Comparison of ENCODE assay signal across 25 cellular contexts in genomic region chr20:43789593-43789992, GRCh38.
A peak's percentile ranks its signal among the peaks of the same experiment; 100 is the strongest.
DNase-seq lines count a peak whose midpoint lies in the region; ATAC-seq and TF ChIP-seq lines count a peak whose summit lies in the region.
"Had no signal": no experiment of that assay in that cellular context is flagged by ENCODE, and none has a peak within 500 bp of the region (broad histone marks: within the 10 kb centered on the region; RNA-seq: fewer than 3 reads in every experiment).

No MANE protein-coding gene starts in this region.

- no peaks in the 10 kb centered on the region for H3K27me3 ChIP-seq in trophoblast cell (ENCODE audit: insufficient read depth, low read length)
- H3K27me3 ChIP-seq: MG63 had no signal

- H2BK120ac ChIP-seq in trophoblast cell (ENCODE audit: insufficient read depth, low read length, poor library complexity) = no peak overlapping the region

- no peak overlapping the region for H3K23ac ChIP-seq in trophoblast cell (ENCODE audit: low read length)

- H3K4ac ChIP-seq in trophoblast cell (ENCODE audit: low read depth, low read length) = no peak overlapping the region

- no peak overlapping the region for H4K8ac ChIP-seq in trophoblast cell (ENCODE audit: low read depth, low read length)

- H3K36me3 ChIP-seq in trophoblast cell (ENCODE audit: control insufficient read depth in 1 of 2, insufficient read depth in 2 of 2, low read length in 2 of 2) = no peaks in the 10 kb centered on the region
- H3K36me3 ChIP-seq: MG63 had no signal

- intact Hi-C loops in lower leg skin (cut with DNase I; ENCODE audit: low total_unique reads) = no loop called here

- H3K18ac ChIP-seq in trophoblast cell (ENCODE audit: low read length) = no peak overlapping the region

- H4K12ac ChIP-seq in trophoblast cell (ENCODE audit: low read depth, low read length) = no peak overlapping the region

- H3K79me2 ChIP-seq in trophoblast cell (ENCODE audit: control insufficient read depth, insufficient read depth, low read length, poor library complexity) = no peaks in the 10 kb centered on the region

- no peaks in the 10 kb centered on the region for H3K79me1 ChIP-seq in trophoblast cell (ENCODE audit: low read length)

- ATAC-seq in GM18511 (IDR thresholded peaks at IDR 0.05; ENCODE audit: unreplicated experiment) (peak; percentile 49), GM19372 (IDR thresholded peaks at IDR 0.05; ENCODE audit: low read depth, unreplicated experiment) (peak; percentile 74), HG03378 (IDR thresholded peaks at IDR 0.05; ENCODE audit: unreplicated experiment) (peak; percentile 61)
- ATAC-seq: CD8-positive, alpha-beta T cell; left colon; WTC11 had no signal

- no peaks in the 10 kb centered on the region for H3K9me3 ChIP-seq in trophoblast cell (ENCODE audit: insufficient read depth, low read depth, low read length)
- H3K9me3 ChIP-seq: SK-N-SH had no signal

- no peak overlapping the region for H2AK5ac ChIP-seq in trophoblast cell (ENCODE audit: low read length)

- H2AFZ ChIP-seq in trophoblast cell (ENCODE audit: insufficient read depth, low read length, poor library complexity) = no peak overlapping the region

- H2BK12ac ChIP-seq in trophoblast cell (ENCODE audit: low read length) = no peak overlapping the region

- no peak for TF ChIP-seq POLR2A in lower leg skin (IDR thresholded peaks at IDR 0.05)

- no peak overlapping the region for H3K4me3 ChIP-seq in fibroblast of pulmonary artery (replicated peaks; ENCODE audit: low read depth, low read length)
- no peak overlapping the region for H3K4me3 ChIP-seq in lower leg skin (ENCODE audit: low read depth, poor library complexity, severe bottlenecking)
- no peak overlapping the region for H3K4me3 ChIP-seq in trophoblast cell (ENCODE audit: low read depth, low read length)
- H3K4me3 ChIP-seq: MG63, smooth muscle cell had no signal

- no peak overlapping the region for H4K91ac ChIP-seq in trophoblast cell (ENCODE audit: low read depth, low read length)

- no peak overlapping the region for H3K9ac ChIP-seq in trophoblast cell (ENCODE audit: low read length)
- H3K9ac ChIP-seq: SK-N-SH had no signal

- no peak overlapping the region for H3K4me2 ChIP-seq in trophoblast cell (ENCODE audit: low read length)
- H3K4me2 ChIP-seq: SK-N-SH, smooth muscle cell had no signal

- TF ChIP-seq CTCF in fibroblast of pulmonary artery (IDR thresholded peaks at IDR 0.05; ENCODE audit: low read length, missing control alignments) (no peak), lower leg skin (IDR thresholded peaks at IDR 0.05) (no peak)

- DNase-seq in fibroblast of pulmonary artery (ENCODE audit: low read depth) (peak; percentile 33), SKM-1 treated with dmso at 0.1 percent for 144 hours (lab: John Stamatoyannopoulos, UW; ENCODE audit: unreplicated experiment) (no peak), lower leg skin (ENCODE audit: low spot score in 2 of 2) (no peak), HK-2 (ENCODE audit: unreplicated experiment) (no peak), trophoblast cell (no peak)
- DNase-seq: activated CD4-positive, alpha-beta memory T cell treated with anti-CD3 and anti-CD28 coated beads, Interleukin-2, amount 10 ng/mL, durations not matched to agents 7 days and 5 days; activated naive CD4-positive, alpha-beta T cell treated with anti-CD3 and anti-CD28 coated beads for 36 hours; activated T-cell treated with anti-CD3 and anti-CD28 coated beads for 4 hours; amygdala; CD8-positive, alpha-beta T cell; DMS153; head of caudate nucleus; left colon; mesendoderm; MG63; NCI-H146; NCI-H526; SK-N-SH; stimulated activated CD4-positive, alpha-beta T cell treated with anti-CD3 and anti-CD28 coated beads, Interleukin-2, amount 100 ng/mL, for 48 hours had no signal

- no peak overlapping the region for H3K14ac ChIP-seq in trophoblast cell (ENCODE audit: low read length)

- H3K4me1 ChIP-seq in trophoblast cell (ENCODE audit: control insufficient read depth in 1 of 2, insufficient read depth in 2 of 2, low read length in 2 of 2) = no peaks in the 10 kb centered on the region

- no peak overlapping the region for H3K27ac ChIP-seq in trophoblast cell (ENCODE audit: low read depth, low read length)
- H3K27ac ChIP-seq: RWPE1 had no signal

- no peak overlapping the region for H2BK5ac ChIP-seq in trophoblast cell (ENCODE audit: low read depth, low read length, poor library complexity)
